ENCODE assay signal across 7 cellular contexts in genomic region chrX:36401774-36402173, GRCh38.
"Had no signal": no experiment of that assay in that cellular context is flagged by ENCODE, and none has a peak within 500 bp of the region (broad histone marks: within the 10 kb centered on the region; RNA-seq: fewer than 3 reads in every experiment).

No MANE protein-coding gene starts in this region.

- FAIRE-seq: G401.6, GM12878, GM12891, GM12892, GM19239 had no signal

- H3K4me3 ChIP-seq: GM12878 had no signal

- ATAC-seq: GM12878 had no signal

- DNase-seq: GDM1, GF-D8 had no signal
